11 cellular contexts compared by ENCODE assay signal in genomic region chr6:94394822-94395221, GRCh38.
"Had no signal": no experiment of that assay in that cellular context is flagged by ENCODE, and none has a peak within 500 bp of the region (broad histone marks: within the 10 kb centered on the region; RNA-seq: fewer than 3 reads in every experiment).

No MANE protein-coding gene starts in this region.

- H3K4me3 ChIP-seq: GM23248, GM23338, HAP-1 had no signal

- H2AFZ ChIP-seq: GM23248, GM23338 had no signal

- DNase-seq: GM23248, GOT3, H7, H9, HCEC 1CT, HFFc6 had no signal

- H3K9me3 ChIP-seq: HAP-1 had no signal

- H3K4me2 ChIP-seq: GM23338 had no signal

- FAIRE-seq: H1, H54 had no signal

- H3K9ac ChIP-seq: GM23248 had no signal

- H3K4me1 ChIP-seq: HAP-1 had no signal

- ATAC-seq: GM23338, HCT116 had no signal

- H3K36me3 ChIP-seq: HAP-1 had no signal

- H3K27ac ChIP-seq: GM23248 had no signal
